ENCODE assay signal across 1 cellular context in genomic region chr4:10455133-10455532, GRCh38.
TF ChIP-seq lines count a peak whose summit lies in the region.

No MANE protein-coding gene starts in this region.

TF ChIP-seq in H1, 55 proteins besides CTCF, POLR2A, EP300 and RAD21:
- no peak for TF ChIP-seq CREB1 (IDR thresholded peaks at IDR 0.05)
- TF ChIP-seq HDAC6 (IDR thresholded peaks at IDR 0.05; ENCODE audit: low read depth, low read length) = no peak
- no peak for TF ChIP-seq JUN (IDR thresholded peaks at IDR 0.05; ENCODE audit: low read depth, low read length)
- TF ChIP-seq POU5F1 (IDR thresholded peaks at IDR 0.05; ENCODE audit: low read depth, low read length) = peak; percentile 88
